In the genomic region with DNA sequence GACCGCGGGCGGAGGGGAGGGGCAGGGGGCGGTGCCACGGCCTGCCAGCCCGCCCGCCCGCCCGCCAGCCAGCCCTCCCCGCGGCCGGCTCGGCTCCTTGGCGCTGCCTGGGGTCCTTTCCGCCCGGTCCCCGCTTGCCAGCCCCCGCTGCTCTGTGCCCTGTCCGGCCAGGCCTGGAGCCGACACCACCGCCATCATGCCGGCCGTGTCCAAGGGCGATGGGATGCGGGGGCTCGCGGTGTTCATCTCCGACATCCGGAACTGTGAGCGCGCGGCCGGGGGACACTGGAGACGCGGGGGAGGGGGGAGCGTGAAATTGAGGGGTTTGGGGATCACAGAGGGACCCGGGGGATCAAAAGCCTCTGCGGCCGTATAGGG, we compare ENCODE assay signal across 1 cellular context.
TF ChIP-seq lines count a peak whose summit lies in the region.

A gene (plus strand): TSS at position 64 of the 378 bp plus-strand sequence. CDS start 133 bp downstream, at position 197.

TF ChIP-seq in K562, 482 proteins besides CTCF, POLR2A, EP300 and RAD21 (continued from another document):
- TF ChIP-seq, protein P1, sequence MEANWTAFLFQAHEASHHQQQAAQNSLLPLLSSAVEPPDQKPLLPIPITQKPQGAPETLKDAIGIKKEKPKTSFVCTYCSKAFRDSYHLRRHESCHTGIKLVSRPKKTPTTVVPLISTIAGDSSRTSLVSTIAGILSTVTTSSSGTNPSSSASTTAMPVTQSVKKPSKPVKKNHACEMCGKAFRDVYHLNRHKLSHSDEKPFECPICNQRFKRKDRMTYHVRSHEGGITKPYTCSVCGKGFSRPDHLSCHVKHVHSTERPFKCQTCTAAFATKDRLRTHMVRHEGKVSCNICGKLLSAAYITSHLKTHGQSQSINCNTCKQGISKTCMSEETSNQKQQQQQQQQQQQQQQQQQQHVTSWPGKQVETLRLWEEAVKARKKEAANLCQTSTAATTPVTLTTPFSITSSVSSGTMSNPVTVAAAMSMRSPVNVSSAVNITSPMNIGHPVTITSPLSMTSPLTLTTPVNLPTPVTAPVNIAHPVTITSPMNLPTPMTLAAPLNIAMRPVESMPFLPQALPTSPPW (CRISPR knock-in tag; IDR thresholded peaks at IDR 0.05): peak; percentile 96
- TF ChIP-seq, protein P2, sequence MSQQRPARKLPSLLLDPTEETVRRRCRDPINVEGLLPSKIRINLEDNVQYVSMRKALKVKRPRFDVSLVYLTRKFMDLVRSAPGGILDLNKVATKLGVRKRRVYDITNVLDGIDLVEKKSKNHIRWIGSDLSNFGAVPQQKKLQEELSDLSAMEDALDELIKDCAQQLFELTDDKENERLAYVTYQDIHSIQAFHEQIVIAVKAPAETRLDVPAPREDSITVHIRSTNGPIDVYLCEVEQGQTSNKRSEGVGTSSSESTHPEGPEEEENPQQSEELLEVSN (IDR thresholded peaks at IDR 0.05; ENCODE audit: borderline replicate concordance in 1 of 2, extremely low read depth in 1 of 2, insufficient read depth in 1 of 2, insufficient read length in 1 of 2, low read depth in 1 of 2, low read length in 1 of 2, poor library complexity in 1 of 2, severe bottlenecking in 1 of 2): no peak
- no peak for TF ChIP-seq PRPF4 (IDR thresholded peaks at IDR 0.05; ENCODE audit: insufficient read depth, low read depth, low read length, poor library complexity, severe bottlenecking)
- no peak for TF ChIP-seq PHB (CRISPR knock-in tag; IDR thresholded peaks at IDR 0.05)
- no peak for TF ChIP-seq TAF1 (IDR thresholded peaks at IDR 0.05; ENCODE audit: control insufficient read depth, extremely low read depth, insufficient read depth, low read length, severe bottlenecking)
- TF ChIP-seq, protein P3, sequence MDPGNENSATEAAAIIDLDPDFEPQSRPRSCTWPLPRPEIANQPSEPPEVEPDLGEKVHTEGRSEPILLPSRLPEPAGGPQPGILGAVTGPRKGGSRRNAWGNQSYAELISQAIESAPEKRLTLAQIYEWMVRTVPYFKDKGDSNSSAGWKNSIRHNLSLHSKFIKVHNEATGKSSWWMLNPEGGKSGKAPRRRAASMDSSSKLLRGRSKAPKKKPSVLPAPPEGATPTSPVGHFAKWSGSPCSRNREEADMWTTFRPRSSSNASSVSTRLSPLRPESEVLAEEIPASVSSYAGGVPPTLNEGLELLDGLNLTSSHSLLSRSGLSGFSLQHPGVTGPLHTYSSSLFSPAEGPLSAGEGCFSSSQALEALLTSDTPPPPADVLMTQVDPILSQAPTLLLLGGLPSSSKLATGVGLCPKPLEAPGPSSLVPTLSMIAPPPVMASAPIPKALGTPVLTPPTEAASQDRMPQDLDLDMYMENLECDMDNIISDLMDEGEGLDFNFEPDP (CRISPR knock-in tag; IDR thresholded peaks at IDR 0.05): no peak
- no peak for TF ChIP-seq CBFA2T3 (IDR thresholded peaks at IDR 0.05)
- no peak for TF ChIP-seq FOXM1 (IDR thresholded peaks at IDR 0.05; ENCODE audit: low read depth)
- TF ChIP-seq FOXM1 (CRISPR knock-in tag; IDR thresholded peaks at IDR 0.05; ENCODE audit: low read depth): no peak
- TF ChIP-seq GABPA (tag; conservative IDR thresholded peaks at IDR 0.05; ENCODE audit: low read depth): peak; percentile 80
- TF ChIP-seq BRD9 (IDR thresholded peaks at IDR 0.05; ENCODE audit: low read depth, partially characterized antibody): no peak
- 0 out of 2 replicates have a peak, but pooled peaks have one; percentile 28 for TF ChIP-seq SIN3B (IDR thresholded peaks at IDR 0.05; ENCODE audit: low read depth)
- no peak for TF ChIP-seq DMBX1 (CRISPR knock-in tag; IDR thresholded peaks at IDR 0.05; ENCODE audit: borderline replicate concordance)
- TF ChIP-seq HMG20A (CRISPR knock-in tag; conservative IDR thresholded peaks at IDR 0.05): no peak
- no peak for TF ChIP-seq BMI1 (IDR thresholded peaks at IDR 0.05; ENCODE audit: low read length)
- no peak for TF ChIP-seq MEIS2 (IDR thresholded peaks at IDR 0.05; ENCODE audit: partially characterized antibody)
- no peak for TF ChIP-seq DACH1 (IDR thresholded peaks at IDR 0.05; ENCODE audit: partially characterized antibody)
- TF ChIP-seq SP1 (CRISPR knock-in tag; IDR thresholded peaks at IDR 0.05): no peak
- no peak for TF ChIP-seq SMAD3 (CRISPR knock-in tag; conservative IDR thresholded peaks at IDR 0.05)
- no peak for TF ChIP-seq MAFG (tag; conservative IDR thresholded peaks at IDR 0.05)
- peak; percentile 68; the same call in 1 of the 2 replicates for TF ChIP-seq PHF8 (IDR thresholded peaks at IDR 0.05; ENCODE audit: borderline replicate concordance, low read length)
- TF ChIP-seq ZNF717 (CRISPR knock-in tag; IDR thresholded peaks at IDR 0.05): no peak
- TF ChIP-seq ZNF785 (CRISPR knock-in tag; IDR thresholded peaks at IDR 0.05): no peak
- no peak for TF ChIP-seq PHB2 (IDR thresholded peaks at IDR 0.05; ENCODE audit: low read depth)
- no peak for TF ChIP-seq TRIM24 (IDR thresholded peaks at IDR 0.05)
- TF ChIP-seq NFXL1 (CRISPR knock-in tag; IDR thresholded peaks at IDR 0.05): no peak
- no peak for TF ChIP-seq OTX1 (CRISPR knock-in tag; IDR thresholded peaks at IDR 0.05)
- TF ChIP-seq YY1 (IDR thresholded peaks at IDR 0.05; ENCODE audit: borderline replicate concordance in 1 of 3, control insufficient read depth in 1 of 3, extremely low read depth in 1 of 3, insufficient read depth in 3 of 3, insufficient read length in 1 of 3, insufficient replicate concordance in 2 of 3, low read depth in 1 of 3, low read length in 2 of 3): peak in 1 of 3 experiments; percentile 31
- TF ChIP-seq HNRNPH1 (optimal IDR thresholded peaks at IDR 0.05; ENCODE audit: low read depth, low read length): no peak
- no peak for TF ChIP-seq CBX8 (IDR thresholded peaks at IDR 0.05; ENCODE audit: borderline replicate concordance, extremely low read depth, low read depth, low read length, poor library complexity, severe bottlenecking)
- TF ChIP-seq, protein P4, sequence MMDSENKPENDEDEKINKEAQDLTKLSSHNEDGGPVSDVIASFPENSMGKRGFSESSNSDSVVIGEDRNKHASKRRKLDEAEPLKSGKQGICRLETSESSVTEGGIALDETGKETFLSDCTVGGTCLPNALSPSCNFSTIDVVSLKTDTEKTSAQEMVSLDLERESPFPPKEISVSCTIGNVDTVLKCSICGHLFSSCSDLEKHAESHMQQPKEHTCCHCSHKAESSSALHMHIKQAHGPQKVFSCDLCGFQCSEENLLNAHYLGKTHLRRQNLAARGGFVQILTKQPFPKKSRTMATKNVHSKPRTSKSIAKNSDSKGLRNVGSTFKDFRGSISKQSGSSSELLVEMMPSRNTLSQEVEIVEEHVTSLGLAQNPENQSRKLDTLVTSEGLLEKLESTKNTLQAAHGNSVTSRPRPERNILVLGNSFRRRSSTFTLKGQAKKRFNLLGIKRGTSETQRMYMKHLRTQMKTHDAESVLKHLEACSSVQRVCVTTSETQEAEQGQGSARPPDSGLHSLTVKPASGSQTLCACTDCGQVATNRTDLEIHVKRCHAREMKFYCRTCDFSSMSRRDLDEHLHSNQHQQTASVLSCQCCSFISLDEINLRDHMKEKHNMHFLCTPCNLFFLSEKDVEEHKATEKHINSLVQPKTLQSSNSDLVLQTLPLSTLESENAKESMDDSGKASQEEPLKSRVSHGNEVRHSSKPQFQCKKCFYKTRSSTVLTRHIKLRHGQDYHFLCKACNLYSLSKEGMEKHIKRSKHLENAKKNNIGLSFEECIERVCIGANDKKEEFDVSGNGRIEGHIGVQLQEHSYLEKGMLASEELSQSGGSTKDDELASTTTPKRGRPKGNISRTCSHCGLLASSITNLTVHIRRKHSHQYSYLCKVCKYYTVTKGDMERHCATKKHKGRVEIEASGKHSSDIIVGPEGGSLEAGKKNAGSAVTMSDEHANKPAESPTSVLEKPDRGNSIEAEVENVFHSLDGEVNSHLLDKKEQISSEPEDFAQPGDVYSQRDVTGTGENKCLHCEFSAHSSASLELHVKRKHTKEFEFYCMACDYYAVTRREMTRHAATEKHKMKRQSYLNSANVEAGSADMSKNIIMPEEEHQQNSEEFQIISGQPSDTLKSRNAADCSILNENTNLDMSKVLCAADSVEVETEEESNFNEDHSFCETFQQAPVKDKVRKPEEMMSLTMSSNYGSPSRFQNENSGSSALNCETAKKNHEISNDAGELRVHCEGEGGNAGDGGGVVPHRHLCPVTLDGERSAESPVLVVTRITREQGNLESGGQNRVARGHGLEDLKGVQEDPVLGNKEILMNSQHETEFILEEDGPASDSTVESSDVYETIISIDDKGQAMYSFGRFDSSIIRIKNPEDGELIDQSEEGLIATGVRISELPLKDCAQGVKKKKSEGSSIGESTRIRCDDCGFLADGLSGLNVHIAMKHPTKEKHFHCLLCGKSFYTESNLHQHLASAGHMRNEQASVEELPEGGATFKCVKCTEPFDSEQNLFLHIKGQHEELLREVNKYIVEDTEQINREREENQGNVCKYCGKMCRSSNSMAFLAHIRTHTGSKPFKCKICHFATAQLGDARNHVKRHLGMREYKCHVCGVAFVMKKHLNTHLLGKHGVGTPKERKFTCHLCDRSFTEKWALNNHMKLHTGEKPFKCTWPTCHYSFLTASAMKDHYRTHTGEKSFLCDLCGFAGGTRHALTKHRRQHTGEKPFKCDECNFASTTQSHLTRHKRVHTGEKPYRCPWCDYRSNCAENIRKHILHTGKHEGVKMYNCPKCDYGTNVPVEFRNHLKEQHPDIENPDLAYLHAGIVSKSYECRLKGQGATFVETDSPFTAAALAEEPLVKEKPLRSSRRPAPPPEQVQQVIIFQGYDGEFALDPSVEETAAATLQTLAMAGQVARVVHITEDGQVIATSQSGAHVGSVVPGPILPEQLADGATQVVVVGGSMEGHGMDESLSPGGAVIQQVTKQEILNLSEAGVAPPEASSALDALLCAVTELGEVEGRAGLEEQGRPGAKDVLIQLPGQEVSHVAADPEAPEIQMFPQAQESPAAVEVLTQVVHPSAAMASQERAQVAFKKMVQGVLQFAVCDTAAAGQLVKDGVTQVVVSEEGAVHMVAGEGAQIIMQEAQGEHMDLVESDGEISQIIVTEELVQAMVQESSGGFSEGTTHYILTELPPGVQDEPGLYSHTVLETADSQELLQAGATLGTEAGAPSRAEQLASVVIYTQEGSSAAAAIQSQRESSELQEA (IDR thresholded peaks at IDR 0.05; ENCODE audit: low read depth): no peak
- TF ChIP-seq, protein P5, sequence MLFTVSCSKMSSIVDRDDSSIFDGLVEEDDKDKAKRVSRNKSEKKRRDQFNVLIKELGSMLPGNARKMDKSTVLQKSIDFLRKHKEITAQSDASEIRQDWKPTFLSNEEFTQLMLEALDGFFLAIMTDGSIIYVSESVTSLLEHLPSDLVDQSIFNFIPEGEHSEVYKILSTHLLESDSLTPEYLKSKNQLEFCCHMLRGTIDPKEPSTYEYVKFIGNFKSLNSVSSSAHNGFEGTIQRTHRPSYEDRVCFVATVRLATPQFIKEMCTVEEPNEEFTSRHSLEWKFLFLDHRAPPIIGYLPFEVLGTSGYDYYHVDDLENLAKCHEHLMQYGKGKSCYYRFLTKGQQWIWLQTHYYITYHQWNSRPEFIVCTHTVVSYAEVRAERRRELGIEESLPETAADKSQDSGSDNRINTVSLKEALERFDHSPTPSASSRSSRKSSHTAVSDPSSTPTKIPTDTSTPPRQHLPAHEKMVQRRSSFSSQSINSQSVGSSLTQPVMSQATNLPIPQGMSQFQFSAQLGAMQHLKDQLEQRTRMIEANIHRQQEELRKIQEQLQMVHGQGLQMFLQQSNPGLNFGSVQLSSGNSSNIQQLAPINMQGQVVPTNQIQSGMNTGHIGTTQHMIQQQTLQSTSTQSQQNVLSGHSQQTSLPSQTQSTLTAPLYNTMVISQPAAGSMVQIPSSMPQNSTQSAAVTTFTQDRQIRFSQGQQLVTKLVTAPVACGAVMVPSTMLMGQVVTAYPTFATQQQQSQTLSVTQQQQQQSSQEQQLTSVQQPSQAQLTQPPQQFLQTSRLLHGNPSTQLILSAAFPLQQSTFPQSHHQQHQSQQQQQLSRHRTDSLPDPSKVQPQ (CRISPR knock-in tag; IDR thresholded peaks at IDR 0.05; ENCODE audit: borderline replicate concordance): no peak
- TF ChIP-seq ZNF23 (CRISPR knock-in tag; IDR thresholded peaks at IDR 0.05): no peak
- no peak for TF ChIP-seq MIER1 (IDR thresholded peaks at IDR 0.05; ENCODE audit: low read depth)
